In the genomic region with DNA sequence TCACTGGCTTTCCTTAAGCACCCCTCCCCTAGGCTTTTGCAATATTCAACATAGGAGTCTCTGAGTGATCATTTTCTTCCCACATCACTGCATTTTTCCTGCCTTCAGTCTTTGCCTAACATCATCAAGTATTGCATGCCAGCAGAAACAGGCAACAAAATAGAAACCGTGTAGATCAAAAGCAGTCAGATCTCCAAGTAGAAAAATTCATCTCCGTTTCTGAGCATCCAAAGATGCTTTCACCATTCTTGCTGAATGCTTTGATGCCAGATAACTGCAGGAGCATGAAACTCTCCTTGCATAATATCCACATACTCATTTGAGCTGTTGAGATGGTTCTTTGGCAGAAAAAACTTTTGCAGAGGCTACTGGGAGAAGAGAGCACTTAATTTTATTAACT, we compare ENCODE assay signal across 29 cellular contexts.
"Had no signal": no experiment of that assay in that cellular context is flagged by ENCODE, and none has a peak within 500 bp of the region (broad histone marks: within the 10 kb centered on the region; RNA-seq: fewer than 3 reads in every experiment).

No MANE protein-coding gene starts in this region.

- H3K36me3 ChIP-seq: left ventricle myocardium inferior, neural progenitor cell, neutrophil, suprapubic skin, thoracic aorta, tibial artery, vagina had no signal

- H3K9me3 Mint-ChIP-seq: mesothelial cell of epicardium; nephron progenitor cell; neural progenitor cell; stimulated activated naive B cell treated with anti-CD40 and anti-IgM and Interleukin-4, amounts not matched to agents 10 μg/mL and 1 μg/mL and 100 μg/mL, for 72 hours; stimulated activated naive CD8-positive, alpha-beta T cell treated with anti-CD3 and anti-CD28 coated beads, Interleukin-15, Interleukin-2, amounts not matched to agents 100 ng/mL and 50 ng/mL, for 24 hours; type B pancreatic cell had no signal

- H3K9ac ChIP-seq: neural progenitor cell, parathyroid adenoma had no signal

- H3K79me2 ChIP-seq: parathyroid adenoma had no signal

- DNase-seq: immature natural killer cell; islet precursor cell; left ventricle myocardium inferior; mesendoderm; naive B cell; natural killer cell; nephron progenitor cell; occipital lobe; retina; right cardiac atrium; stimulated activated CD4-positive, alpha-beta T cell treated with anti-CD3 and anti-CD28 coated beads, Interleukin-12 subunit alpha, Interleukin-12 subunit beta, amount 100 ng/mL, for 4 hours; stimulated activated CD4-positive, alpha-beta T cell treated with anti-CD3 and anti-CD28 coated beads, Interleukin-15, amount 100 ng/mL, for 24 hours; stimulated activated CD4-positive, alpha-beta T cell treated with anti-CD3 and anti-CD28 coated beads, Interleukin-2, amount 100 ng/mL, for 24 hours; stimulated activated CD4-positive, alpha-beta T cell treated with anti-CD3 and anti-CD28 coated beads, Interleukin-4, amount 100 ng/mL, for 1 hour; stimulated activated naive B cell treated with anti-CD40 and anti-IgM and Interleukin-4, amounts not matched to agents 10 μg/mL and 1 μg/mL and 100 μg/mL, for 72 hours; tibial artery had no signal

- H3K36me3 Mint-ChIP-seq: immature natural killer cell; mesothelial cell of epicardium; naive B cell; natural killer cell; neural progenitor cell; stimulated activated naive B cell treated with anti-CD40 and anti-IgM and Interleukin-4, amounts not matched to agents 10 μg/mL and 1 μg/mL and 100 μg/mL, for 72 hours; type B pancreatic cell had no signal

- H3K27ac ChIP-seq: left ventricle myocardium inferior, neural progenitor cell, neutrophil, parathyroid adenoma, skin epidermis, suprapubic skin, thoracic aorta, tibial artery, vagina had no signal

- H3K4me1 Mint-ChIP-seq: immature natural killer cell; mesothelial cell of epicardium; naive B cell; natural killer cell; nephron progenitor cell; neural progenitor cell; stimulated activated naive B cell treated with anti-CD40 and anti-IgM and Interleukin-4, amounts not matched to agents 10 μg/mL and 1 μg/mL and 100 μg/mL, for 72 hours had no signal

- ATAC-seq: natural killer cell; right cardiac atrium; sciatic nerve; stimulated activated naive B cell treated with anti-CD40 and anti-IgM and Interleukin-4, amounts not matched to agents 10 μg/mL and 1 μg/mL and 100 μg/mL, for 72 hours had no signal

- H2AFZ ChIP-seq: neural progenitor cell, parathyroid adenoma had no signal

- H3K9me3 ChIP-seq: left ventricle myocardium inferior, neutrophil, suprapubic skin, thoracic aorta, tibial artery, vagina had no signal

- H3K27me3 ChIP-seq: neural progenitor cell, neutrophil, suprapubic skin, tibial artery, vagina had no signal

- H3K4me2 ChIP-seq: neural progenitor cell had no signal

- H3K4me3 ChIP-seq: left ventricle myocardium inferior, lung, neural progenitor cell, skin epidermis, suprapubic skin, thoracic aorta, tibial artery, vagina had no signal

- H3K27ac Mint-ChIP-seq: immature natural killer cell; mesothelial cell of epicardium; naive B cell; natural killer cell; nephron progenitor cell; neural progenitor cell; progenitor cell of endocrine pancreas; stimulated activated naive B cell treated with anti-CD40 and anti-IgM and Interleukin-4, amounts not matched to agents 10 μg/mL and 1 μg/mL and 100 μg/mL, for 72 hours; stimulated activated naive CD8-positive, alpha-beta T cell treated with anti-CD3 and anti-CD28 coated beads, Interleukin-15, Interleukin-2, amounts not matched to agents 100 ng/mL and 50 ng/mL, for 24 hours; type B pancreatic cell had no signal

- H3K4me1 ChIP-seq: left ventricle myocardium inferior, neural progenitor cell, parathyroid adenoma, suprapubic skin, tibial artery, vagina had no signal

- H3K4me3 Mint-ChIP-seq: immature natural killer cell; mesothelial cell of epicardium; naive B cell; natural killer cell; nephron progenitor cell; neural progenitor cell; stimulated activated naive B cell treated with anti-CD40 and anti-IgM and Interleukin-4, amounts not matched to agents 10 μg/mL and 1 μg/mL and 100 μg/mL, for 72 hours; stimulated activated naive CD8-positive, alpha-beta T cell treated with anti-CD3 and anti-CD28 coated beads, Interleukin-15, Interleukin-2, amounts not matched to agents 100 ng/mL and 50 ng/mL, for 24 hours; type B pancreatic cell had no signal
